ENCODE assay signal across 12 cellular contexts in the genomic region with DNA sequence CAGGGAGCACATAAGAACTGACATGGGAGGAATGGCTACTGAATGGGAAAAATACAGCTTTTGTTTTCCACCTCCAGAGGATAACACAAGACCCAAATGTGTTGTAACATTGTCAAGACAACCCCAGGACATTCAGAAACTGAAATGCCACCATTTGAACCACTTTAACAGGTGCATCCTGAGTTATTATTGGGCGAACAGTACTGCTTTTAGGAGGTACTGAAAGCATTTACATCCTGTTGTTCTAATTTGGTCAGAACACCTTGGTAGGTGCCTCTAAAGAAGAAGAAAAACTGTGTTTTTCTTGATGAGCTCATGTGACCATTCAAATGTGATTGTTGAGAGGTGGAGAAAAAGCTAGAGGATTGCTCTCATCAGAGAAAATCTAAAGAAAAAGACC. TPM values are rescaled to one million over a fixed set of nuclear protein-coding genes. Genes with fewer than 3 reads are reported as not detected.
A peak's percentile ranks its signal among the peaks of the same experiment; 100 is the strongest.
DNase-seq lines count a peak whose midpoint lies in the region; ATAC-seq and TF ChIP-seq lines count a peak whose summit lies in the region.
"Had no signal": no experiment of that assay in that cellular context is flagged by ENCODE, and none has a peak within 500 bp of the region (broad histone marks: within the 10 kb centered on the region; RNA-seq: fewer than 3 reads in every experiment).

No MANE protein-coding gene starts in this region.

- H3K4me3 Mint-ChIP-seq in T-cell: no peak overlapping the region
- H3K4me3 Mint-ChIP-seq: stimulated activated naive CD8-positive, alpha-beta T cell treated with anti-CD3 and anti-CD28 coated beads, Interleukin-15, Interleukin-2, amounts not matched to agents 100 ng/mL and 50 ng/mL, for 24 hours had no signal

- H3K9me3 Mint-ChIP-seq in T-cell: no peaks in the 10 kb centered on the region
- H3K9me3 Mint-ChIP-seq: stimulated activated naive CD8-positive, alpha-beta T cell treated with anti-CD3 and anti-CD28 coated beads, Interleukin-15, Interleukin-2, amounts not matched to agents 100 ng/mL and 50 ng/mL, for 24 hours had no signal

- peaks cover 0 to 2% (median 0%) of the 10 kb centered on the region in 3 donors for H3K4me1 Mint-ChIP-seq in T-cell

- POLR2A ChIA-PET in T-cell (lab: Charles Lee): no interaction called here

- H3K27ac Mint-ChIP-seq in T-cell: no peak overlapping the region
- H3K27ac Mint-ChIP-seq: stimulated activated naive CD8-positive, alpha-beta T cell treated with anti-CD3 and anti-CD28 coated beads, Interleukin-15, Interleukin-2, amounts not matched to agents 100 ng/mL and 50 ng/mL, for 24 hours had no signal

- H3K27me3 Mint-ChIP-seq in T-cell: peaks cover 3 to 4% of the 10 kb centered on the region in 2 donors
- H3K27me3 Mint-ChIP-seq: stimulated activated naive CD8-positive, alpha-beta T cell treated with anti-CD3 and anti-CD28 coated beads, Interleukin-15, Interleukin-2, amounts not matched to agents 100 ng/mL and 50 ng/mL, for 24 hours had no signal

- H3K4me3 ChIP-seq in GM12865 (ENCODE audit: low read depth, low read length) (peak overlapping the region; percentile 40), H7 (ENCODE audit: insufficient read depth, low read depth, low read length) (no peak overlapping the region)

- CTCF ChIA-PET in T-cell (lab: Charles Lee): interaction anchor here in 1 of 2 donors (0.6 kb wide), 1 partner anchor 148 kb away, joined by 3 read pairs; no protein-coding TSS in a partner anchor

- peak; percentile 92 for DNase-seq in GM12865 (ENCODE audit: low read depth)
- no peak for DNase-seq in stimulated activated CD4-positive, alpha-beta T cell treated with anti-CD3 and anti-CD28 coated beads, Interleukin-1b, Interleukin-23, amount 100 ng/mL, for 48 hours
- no peak for DNase-seq in H7
- DNase-seq in T-cell: no peak
- no peak for DNase-seq in activated naive CD4-positive, alpha-beta T cell treated with anti-CD3 and anti-CD28 coated beads, Interleukin-2, amount 50 U/mL, for 16 hours
- DNase-seq: brain microvascular endothelial cell, GDM1, NCI-H1417 had no signal

- ATAC-seq in GM19397 (IDR thresholded peaks at IDR 0.05; ENCODE audit: unreplicated experiment): peak; percentile 74
- ATAC-seq in HG02840 (IDR thresholded peaks at IDR 0.05; ENCODE audit: low FRiP score, unreplicated experiment): peak; percentile 80
- ATAC-seq in HG03469 (IDR thresholded peaks at IDR 0.05; ENCODE audit: unreplicated experiment): peak; percentile 87
- ATAC-seq in T-cell (replicated peaks in 1 of 4): no peak

- peaks cover 6% of the 10 kb centered on the region for H3K27me3 ChIP-seq in H7 (ENCODE audit: control insufficient read depth, insufficient read depth, low read length)
- H3K27me3 ChIP-seq: brain microvascular endothelial cell had no signal

- no peak for TF ChIP-seq CTCF in GM12865 (IDR thresholded peaks at IDR 0.05; ENCODE audit: insufficient read depth, low read depth, low read length, missing control alignments)

- no peaks in the 10 kb centered on the region for H3K36me3 Mint-ChIP-seq in T-cell

- H3K36me3 ChIP-seq in H7 (replicated peaks; ENCODE audit: control insufficient read depth, insufficient read depth, low read length): no peaks in the 10 kb centered on the region
- H3K36me3 ChIP-seq: brain microvascular endothelial cell had no signal

RNA-seq across cellular contexts. Expression of gene TXNDC5, which starts 6.4 kb away (rescaled TPM):
- 179 and 194 TPM in 2 replicates for total RNA-seq in H7 (2014; rRNA removed; shearing (Covaris generic))
- 10 to 100 TPM; 15.6 to 25.6 (median 21.8) TPM for total RNA-seq in T-cell

Comparison
In these comparisons a context has a peak if more than half of its experiments do, and no peak if none do; other contexts are left out.
1. ATAC-seq: peak in GM19397 (single experiment), HG02840 (single experiment) and HG03469 (single experiment); none in T-cell (0 of 4).